In the genomic region with DNA sequence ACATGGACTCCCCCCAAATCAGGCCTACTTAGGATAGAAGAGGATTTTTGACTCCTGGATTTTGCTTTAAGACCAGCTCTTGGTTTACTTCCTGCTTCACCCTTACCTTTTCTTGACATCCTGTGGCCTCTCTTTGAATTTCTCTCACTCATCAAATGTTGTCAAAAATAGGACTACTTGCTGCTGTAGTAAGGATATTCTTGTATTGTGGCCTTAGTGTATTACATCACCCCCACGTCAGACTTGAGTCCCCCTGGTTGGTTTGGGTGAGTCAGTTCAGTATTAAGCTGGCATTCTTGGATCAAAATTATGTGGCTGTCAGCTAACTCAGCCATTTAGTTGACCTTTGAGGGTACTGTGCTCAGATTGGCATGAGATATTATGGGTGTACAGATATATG, we compare ENCODE assay signal across 8 cellular contexts. TPM values are rescaled to one million over a fixed set of nuclear protein-coding genes. Genes with fewer than 3 reads are reported as not detected.
DNase-seq lines count a peak whose midpoint lies in the region; ATAC-seq and TF ChIP-seq lines count a peak whose summit lies in the region.

No MANE protein-coding gene starts in this region.

- peak overlapping the region in 1 of 2 donors; percentile 13 for H3K9ac ChIP-seq in mucosa of rectum (ENCODE audit: low read depth in 1 of 2, low read length in 2 of 2)

- ATAC-seq in GM21447 (IDR thresholded peaks at IDR 0.05; ENCODE audit: unreplicated experiment), result no peak
- ATAC-seq in HG03159 (IDR thresholded peaks at IDR 0.05; ENCODE audit: unreplicated experiment), result no peak

- H3K4me1 ChIP-seq in DOHH2 (ENCODE audit: control insufficient read depth, low read length), result peaks cover 21% of the 10 kb centered on the region
- peaks cover 3 to 5% of the 10 kb centered on the region in 2 donors for H3K4me1 ChIP-seq in mucosa of rectum (ENCODE audit: control insufficient read depth in 2 of 2, insufficient read depth in 2 of 2, low read length in 2 of 2)

- H3K27ac ChIP-seq in DOHH2 (ENCODE audit: low read depth, low read length) (peak overlapping the region; percentile 80), mucosa of rectum (ENCODE audit: low read depth in 2 of 2, low read length in 2 of 2) (no peak overlapping the region)

- H3K36me3 ChIP-seq in DOHH2 (ENCODE audit: control insufficient read depth, low read length) (peaks cover 50% of the 10 kb centered on the region), mucosa of rectum (ENCODE audit: control insufficient read depth in 2 of 2, insufficient read depth in 2 of 2, low read length in 2 of 2) (no peaks in the 10 kb centered on the region)

- peak; percentile 37 for DNase-seq in Jurkat, Clone E6-1 (ENCODE audit: low read depth, low spot score)
- peak; percentile 26 for DNase-seq in amniotic stem cell (lab: John Stamatoyannopoulos, UW)
- no peak for DNase-seq in NCI-H1092 treated with DMSO at 0.1 percent for 48 hours (lab: John Stamatoyannopoulos, UW)
- DNase-seq in SHP77 treated with DMSO at 0.1 percent for 48 hours (lab: John Stamatoyannopoulos, UW), result no peak

- H3F3A ChIP-seq in DOHH2 (ENCODE audit: control insufficient read depth, insufficient read depth), result no peaks in the 10 kb centered on the region

- H3K9me3 ChIP-seq in DOHH2 (ENCODE audit: control insufficient read depth, insufficient read depth, low read length), result no peaks in the 10 kb centered on the region
- H3K9me3 ChIP-seq in mucosa of rectum (ENCODE audit: control insufficient read depth in 2 of 2, low read length in 2 of 2), result no peaks in the 10 kb centered on the region

- H3K79me2 ChIP-seq in DOHH2 (ENCODE audit: control insufficient read depth, low read length), result peaks cover 68% of the 10 kb centered on the region

- H3K4me3 ChIP-seq in DOHH2 (ENCODE audit: low read length) (peak overlapping the region; percentile 88), mucosa of rectum (ENCODE audit: low read length in 2 of 2) (peak overlapping the region; percentile 26 to 95)
- H3K4me3 ChIP-seq in Jurkat, Clone E6-1 (ENCODE audit: low read length), result peak overlapping the region; percentile 99

- TF ChIP-seq CTCF in DOHH2 (IDR thresholded peaks at IDR 0.05; ENCODE audit: low read depth, low read length, poor library complexity, severe bottlenecking), result no peak

- H3K4me2 ChIP-seq in DOHH2 (ENCODE audit: low read length), result peak overlapping the region; percentile 89

- H3K27me3 ChIP-seq in DOHH2 (ENCODE audit: control insufficient read depth, low read length) (no peaks in the 10 kb centered on the region), mucosa of rectum (ENCODE audit: control insufficient read depth in 2 of 2, insufficient read depth in 2 of 2, low read length in 2 of 2) (no peaks in the 10 kb centered on the region)

- no peaks in the 10 kb centered on the region for H3K9me2 ChIP-seq in DOHH2 (replicated peaks; ENCODE audit: control insufficient read depth, low read length)

- H4K20me1 ChIP-seq in DOHH2 (ENCODE audit: control insufficient read depth, insufficient read depth, low read depth, low read length), result peaks cover 10% of the 10 kb centered on the region; the same call in 1 of the 2 replicates

RNA-seq across cellular contexts. Expression of gene TPX2, which starts 1.1 kb away (rescaled TPM):
- polyA plus RNA-seq in Jurkat, Clone E6-1 (2012; ENCODE audit: insufficient read depth, insufficient read length), result 162 TPM

RNA-seq across cellular contexts. Expression of gene BCL2L1, which starts 17.5 kb away (rescaled TPM):
- polyA plus RNA-seq in Jurkat, Clone E6-1 (2012; ENCODE audit: insufficient read depth, insufficient read length), result 54.1 TPM

Comparison
In these comparisons a context has a peak if more than half of its experiments do, and no peak if none do; other contexts are left out.
1. DNase-seq: peak in Jurkat, Clone E6-1 (single experiment) and amniotic stem cell (single experiment); none in NCI-H1092 treated with DMSO at 0.1 percent for 48 hours (single experiment) and SHP77 treated with DMSO at 0.1 percent for 48 hours (single experiment).
2. Peak in every context shown above with its lines, with median percentiles within 50 percentile points of each other: H3K4me3 ChIP-seq.